8 cellular contexts compared by ENCODE assay signal in the genomic region with DNA sequence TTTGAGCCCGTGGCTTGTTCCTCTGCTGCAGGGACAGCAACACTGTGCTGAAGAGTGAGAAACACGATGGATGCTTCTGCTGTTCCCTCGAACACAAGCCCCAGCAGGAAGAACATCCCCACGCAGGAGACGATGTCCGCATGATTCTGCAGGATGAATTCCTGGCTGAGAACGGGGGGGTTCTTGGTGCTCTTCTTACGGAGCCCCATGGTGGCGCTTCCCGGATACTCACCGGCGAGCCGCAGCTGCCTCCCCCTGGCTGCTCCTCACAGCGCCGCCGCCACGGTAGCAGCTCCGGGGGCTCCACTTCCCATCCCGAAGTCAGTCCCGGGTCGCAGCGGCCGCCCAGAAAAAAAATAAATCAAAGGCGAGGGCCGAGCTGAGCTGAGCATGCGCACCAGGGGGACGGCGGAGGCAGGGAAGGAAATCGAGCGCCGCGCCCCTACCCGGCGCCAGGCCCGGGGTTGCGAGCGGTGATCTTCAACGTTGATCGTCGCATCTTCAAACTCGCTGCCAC. TPM values are rescaled to one million over a fixed set of nuclear protein-coding genes. Genes with fewer than 3 reads are reported as not detected.
DNase-seq lines count a peak whose midpoint lies in the region; ATAC-seq, FAIRE-seq and TF ChIP-seq lines count a peak whose summit lies in the region.

A gene (minus strand): TSS at position 392 of the 517 bp plus-strand sequence. CDS start 183 bp downstream, at position 209.

- peaks cover 17% of the 10 kb centered on the region for H3K9me3 Mint-ChIP-seq in chondrocyte (ENCODE audit: low read depth)

- H3K9me3 ChIP-seq in PC-3 (ENCODE audit: low read length), result no peaks in the 10 kb centered on the region
- H3K9me3 ChIP-seq in keratinocyte (ENCODE audit: control insufficient read depth, low read depth, low read length), result no peaks in the 10 kb centered on the region
- H3K9me3 ChIP-seq in small intestine (ENCODE audit: control insufficient read depth, low read depth), result no peaks in the 10 kb centered on the region

- peaks cover 5% of the 10 kb centered on the region for H3K36me3 Mint-ChIP-seq in chondrocyte (ENCODE audit: low read depth)

- H3K79me2 ChIP-seq in PC-3 (ENCODE audit: low read length) (no peaks in the 10 kb centered on the region), keratinocyte (ENCODE audit: control insufficient read depth, insufficient read depth, low read length) (no peaks in the 10 kb centered on the region)

- H3K4me3 Mint-ChIP-seq in chondrocyte (ENCODE audit: unreplicated experiment), result peak within 1 kb of the TSS; percentile 76

- H3K4me2 ChIP-seq in PC-3 (ENCODE audit: low read length), result peak within 1 kb of the TSS; percentile 89
- peak within 1 kb of the TSS; percentile 98 for H3K4me2 ChIP-seq in keratinocyte (ENCODE audit: control insufficient read depth, extremely low read depth, insufficient read depth, low read depth, low read length)

- intact Hi-C loops in PC-3 (cut with micrococcal nuclease), result no loop called here

- no peaks in the 10 kb centered on the region for H3K9me1 ChIP-seq in keratinocyte (ENCODE audit: control insufficient read depth, extremely low read depth, insufficient read depth, low read length)

- no peaks in the 10 kb centered on the region for H4K20me1 ChIP-seq in PC-3 (ENCODE audit: low read length)
- no peaks in the 10 kb centered on the region for H4K20me1 ChIP-seq in keratinocyte (ENCODE audit: control insufficient read depth, extremely low read depth, insufficient read depth, low read length)

- H3K9ac ChIP-seq in PC-3 (ENCODE audit: low read length) (peak within 1 kb of the TSS; percentile 70), keratinocyte (ENCODE audit: control insufficient read depth, extremely low read depth, insufficient read depth, low read length) (peak within 1 kb of the TSS; percentile 73)

- no peaks in the 10 kb centered on the region for H3K27me3 Mint-ChIP-seq in chondrocyte (ENCODE audit: low read depth)

- H3K36me3 ChIP-seq in PC-3 (ENCODE audit: low read depth, low read length) (no peaks in the 10 kb centered on the region; the same call in 1 of the 2 replicates), keratinocyte (ENCODE audit: control insufficient read depth in 2 of 2, extremely low read depth in 1 of 2, insufficient read depth in 2 of 2, low read length in 2 of 2) (no peaks in the 10 kb centered on the region), small intestine (ENCODE audit: control insufficient read depth in 2 of 2, insufficient read depth in 2 of 2, low read length in 2 of 2) (no peaks in the 10 kb centered on the region)

- peak within 1 kb of the TSS; percentile 86 for H3K27ac Mint-ChIP-seq in chondrocyte (ENCODE audit: unreplicated experiment)

- peak within 1 kb of the TSS; percentile 88 for H2AFZ ChIP-seq in PC-3 (ENCODE audit: low read length)
- peak within 1 kb of the TSS; percentile 100 for H2AFZ ChIP-seq in keratinocyte (ENCODE audit: control insufficient read depth, low read length)

- H3K4me1 Mint-ChIP-seq in chondrocyte (ENCODE audit: low read depth), result peaks cover 17% of the 10 kb centered on the region

- H3K4me1 ChIP-seq in PC-3 (ENCODE audit: insufficient read depth, low read length) (peaks cover 5% of the 10 kb centered on the region), keratinocyte (ENCODE audit: control insufficient read depth, extremely low read depth, insufficient read depth, low read length) (peaks cover 4% of the 10 kb centered on the region), small intestine (ENCODE audit: control insufficient read depth in 2 of 2, insufficient read depth in 1 of 2, low read depth in 1 of 2, low read length in 1 of 2) (peaks cover 0 to 3% of the 10 kb centered on the region in 2 donors)

- DNase-seq in DMS 273 (lab: John Stamatoyannopoulos, UW; ENCODE audit: unreplicated experiment) (peak; percentile 88), PC-3 (peak; percentile 55), chondrocyte (ENCODE audit: low spot score) (peak; percentile 75), keratinocyte (ENCODE audit: low read depth, low spot score) (no peak), small intestine (peak; percentile 3)

- no peaks in the 10 kb centered on the region for H3K9me2 ChIP-seq in PC-3 (replicated peaks; ENCODE audit: low read length)

- H3K27me3 ChIP-seq in PC-3 (ENCODE audit: low read length), result no peaks in the 10 kb centered on the region
- no peaks in the 10 kb centered on the region for H3K27me3 ChIP-seq in keratinocyte (ENCODE audit: control insufficient read depth, extremely low read depth, insufficient read depth, low read length)
- no peaks in the 10 kb centered on the region for H3K27me3 ChIP-seq in small intestine (ENCODE audit: control insufficient read depth in 2 of 2, insufficient read depth in 2 of 2, low read length in 2 of 2)

- POLR2A ChIA-PET in PC-3 (lab: Charles Lee; ENCODE audit: unreplicated experiment), result no interaction called here

- TF ChIP-seq CTCF in PC-3 (conservative IDR thresholded peaks at IDR 0.05; ENCODE audit: low read depth, low read length), result peak; percentile 28; the same call in 1 of the 2 replicates
- peak; percentile 65 for TF ChIP-seq CTCF in chondrocyte (IDR thresholded peaks at IDR 0.05)
- peak in 2 of 3 experiments; percentile 21 to 22 for TF ChIP-seq CTCF in keratinocyte (optimal IDR thresholded peaks at IDR 0.05 in 1 of 3, IDR thresholded peaks at IDR 0.05 in 1 of 3, conservative IDR thresholded peaks at IDR 0.05 in 1 of 3; ENCODE audit: extremely low read depth in 1 of 3, insufficient read depth in 2 of 3, low read length in 3 of 3)

- H3K4me3 ChIP-seq in PC-3 (ENCODE audit: low read length) (peak within 1 kb of the TSS; percentile 84), keratinocyte (ENCODE audit: control insufficient read depth in 2 of 3, extremely low read depth in 1 of 3, insufficient read depth in 2 of 3, low read depth in 1 of 3, low read length in 3 of 3) (peak within 1 kb of the TSS; percentile 65 to 83 (median 79)), small intestine (ENCODE audit: low read depth in 1 of 2, low read length in 2 of 2) (peak within 1 kb of the TSS; percentile 43 to 45)

- no peaks in the 10 kb centered on the region for H3F3A ChIP-seq in PC-3 (ENCODE audit: low read length, unreplicated experiment)

- dilution Hi-C loops in keratinocyte (cut with MboI; ENCODE audit: extremely low pct_ligation_motif_present, low sequenced_read_pairs), result no loop called here

- FAIRE-seq in keratinocyte (lab: Jason Lieb, UNC) (peak; percentile 44), small intestine (lab: Jason Lieb, UNC) (no peak)

- CTCF ChIA-PET in PC-3 (lab: Charles Lee), result no interaction called here

- H3K27ac ChIP-seq in PC-3 (ENCODE audit: low read length) (0 out of 2 replicates have a peak within 1 kb of the TSS, but pooled peaks have one; percentile 11), keratinocyte (ENCODE audit: control insufficient read depth, insufficient read depth, low read length) (no peak within 1 kb of the TSS), small intestine (ENCODE audit: low read depth in 1 of 2, low read length in 1 of 2) (peak within 1 kb of the TSS in 1 of 2 donors; percentile 27)

- 2 to 4% (median 3%) methylated on average over 41 of the region's 41 CpGs for WGBS in small intestine, 3 donors

- TSS peak; percentile 56 for BruUV-seq in PC-3 (replicated peaks; lab: Mats Ljungman, UMichigan)

- peak; percentile 71 for ATAC-seq in HG02678 (IDR thresholded peaks at IDR 0.05; ENCODE audit: unreplicated experiment)
- peak; percentile 88 for ATAC-seq in PC-3
- ATAC-seq in GM21526 (IDR thresholded peaks at IDR 0.05; ENCODE audit: low FRiP score, unreplicated experiment), result no peak
- ATAC-seq in HG03565 (IDR thresholded peaks at IDR 0.05; ENCODE audit: unreplicated experiment), result no peak

RNA-seq across cellular contexts. Expression of the gene that starts here (rescaled TPM):
- total RNA-seq in PC-3 (2014; rRNA removed) (0.87 and 1.0 TPM in 2 replicates), chondrocyte (4.1 to 5.0 TPM (median 4.2 TPM) in 3 replicates)
- polyA plus RNA-seq in keratinocyte (0.88 to 1.6 TPM (median 1.5 TPM) in 3 replicates), small intestine (1 to 10 TPM in 1 of 3 donors, not detected in 2; 1.2 TPM)
- not detected for polyA plus RNA-seq in keratinocyte (2011; ENCODE audit: low read depth)
- polyA plus RNA-seq in keratinocyte (2011; cell fraction: cytosol; rRNA removed), result 0.44 and 0.72 TPM in 2 replicates
- 1.9 and 2.1 TPM in 2 replicates for polyA plus RNA-seq in keratinocyte (2011; cell fraction: nucleus; rRNA removed)
- polyA plus RNA-seq in keratinocyte (2012; ENCODE audit: low replicate concordance), result 0.75 and 0.96 TPM in 2 replicates
- polyA minus RNA-seq in keratinocyte, result 0.23 to 0.74 TPM (median 0.66 TPM) in 3 replicates
- polyA minus RNA-seq in keratinocyte (2011; cell fraction: cytosol; rRNA and poly(A)+ RNA removed), result 0.96 TPM
- polyA minus RNA-seq in keratinocyte (2011; cell fraction: nucleus; rRNA and poly(A)+ RNA removed), result 0.42 and 0.62 TPM in 2 replicates

Comparison
In these comparisons a context has a peak if more than half of its experiments do, and no peak if none do; other contexts are left out.
1. ATAC-seq: peak in HG02678 (single experiment) and PC-3 (single experiment); none in GM21526 (single experiment) and HG03565 (single experiment).
2. Peak in every context shown above with its lines, with median percentiles within 50 percentile points of each other: H3K4me3 ChIP-seq and CTCF ChIP-seq.